34 cellular contexts compared by ENCODE assay signal in genomic region chr1:22864886-22865285, GRCh38.
"Had no signal": no experiment of that assay in that cellular context is flagged by ENCODE, and none has a peak within 500 bp of the region (broad histone marks: within the 10 kb centered on the region; RNA-seq: fewer than 3 reads in every experiment).

No MANE protein-coding gene starts in this region.

- DNase-seq: Karpas-422, Kasumi-1, MG63, MM.1S, MV-4-11, NCI-H1048, NCI-H1092, NCI-H1092 treated with DMSO at 0.1 percent for 48 hours, NCI-H1105, NCI-H1105 treated with DMSO at 0.1 percent for 48 hours, NCI-H1417, NCI-H1417 treated with DMSO at 0.1 percent for 48 hours, NCI-H1436, NCI-H1436 treated with DMSO at 0.1 percent for 48 hours, NCI-H146, NCI-H1694, NCI-H1694 treated with DMSO at 0.1 percent for 48 hours, NCI-H187, NCI-H187 treated with DMSO at 0.1 percent for 48 hours, NCI-H1930, NCI-H2029, NCI-H2029 treated with DMSO at 0.1 percent for 48 hours, NCI-H2081, NCI-H2081 treated with DMSO at 0.1 percent for 48 hours, NCI-H2107, NCI-H2171, NCI-H2171 treated with DMSO at 0.1 percent for 48 hours, NCI-H2227 treated with DMSO at 0.1 percent for 48 hours, NCI-H226, NCI-H345, NCI-H446, NCI-H446 treated with DMSO at 0.1 percent for 48 hours, NCI-H510A had no signal

- H3K27ac ChIP-seq: KMS-11 had no signal

- H3K4me3 ChIP-seq: MG63 had no signal

- H3K27me3 ChIP-seq: MG63 had no signal

- H3K4me2 ChIP-seq: KMS-11 had no signal

- H3K9ac ChIP-seq: KMS-11 had no signal
